ENCODE assay signal across 8 cellular contexts in the genomic region with DNA sequence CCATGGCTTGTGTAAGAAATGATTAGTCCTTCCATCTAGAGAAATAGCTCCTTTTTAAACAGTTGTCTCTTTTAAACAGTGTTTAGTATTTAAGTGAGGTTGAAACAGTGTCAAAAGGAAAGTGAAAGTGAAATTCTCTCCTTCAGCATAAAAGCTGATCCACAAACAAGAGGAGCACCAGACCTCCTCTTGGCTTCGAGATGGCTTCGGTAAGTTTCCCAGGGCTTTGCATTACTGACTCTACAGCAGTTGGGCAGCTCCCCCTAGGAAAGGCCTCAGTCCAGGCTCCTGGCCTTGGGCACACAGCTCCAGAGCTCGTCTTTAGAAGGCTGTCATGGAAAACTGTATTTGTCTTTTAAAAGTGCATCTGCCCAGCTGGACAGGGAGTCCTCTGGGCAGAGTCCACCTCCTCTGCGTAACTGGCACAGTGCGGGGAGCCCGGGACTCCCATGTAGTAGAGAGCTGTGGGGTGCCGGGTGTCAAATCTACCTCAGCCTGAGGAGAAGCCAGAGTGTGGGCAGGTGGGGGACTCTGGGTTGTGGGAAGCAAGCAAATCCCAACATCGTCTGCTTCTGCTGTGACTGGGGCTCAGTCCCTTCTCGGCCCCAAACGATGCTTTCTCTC. TPM values are rescaled to one million over a fixed set of nuclear protein-coding genes. Genes with fewer than 3 reads are reported as not detected.
DNase-seq lines count a peak whose midpoint lies in the region; ATAC-seq and TF ChIP-seq lines count a peak whose summit lies in the region.

A gene with protein sequence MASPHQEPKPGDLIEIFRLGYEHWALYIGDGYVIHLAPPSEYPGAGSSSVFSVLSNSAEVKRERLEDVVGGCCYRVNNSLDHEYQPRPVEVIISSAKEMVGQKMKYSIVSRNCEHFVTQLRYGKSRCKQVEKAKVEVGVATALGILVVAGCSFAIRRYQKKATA (plus strand): TSS at position 140 of the 624 bp plus-strand sequence. CDS start 61 bp downstream, at position 201.

- H3K9me3 Mint-ChIP-seq in CD14-positive monocyte: no peaks in the 10 kb centered on the region

- H3K27me3 Mint-ChIP-seq in CD14-positive monocyte (ENCODE audit: low read depth in 3 of 3): peaks cover 4 to 10% (median 5%) of the 10 kb centered on the region in 3 donors
- no peaks in the 10 kb centered on the region for H3K27me3 Mint-ChIP-seq in T-helper 17 cell

- H3K4me3 Mint-ChIP-seq in CD14-positive monocyte: peak within 1 kb of the TSS; percentile 93 to 99
- H3K4me3 Mint-ChIP-seq in T-helper 17 cell: peak within 1 kb of the TSS; percentile 93

- TF ChIP-seq CTCF in CD14-positive monocyte (IDR thresholded peaks at IDR 0.05): no peak

- peak within 1 kb of the TSS; percentile 83 to 93 (median 91) for H3K27ac Mint-ChIP-seq in CD14-positive monocyte
- peak within 1 kb of the TSS; percentile 95 for H3K27ac Mint-ChIP-seq in T-helper 17 cell

- H3K36me3 Mint-ChIP-seq in CD14-positive monocyte (peaks cover 4 to 9% of the 10 kb centered on the region in 2 donors), T-helper 17 cell (ENCODE audit: low read depth) (peaks cover 2% of the 10 kb centered on the region)

- H3K27ac ChIP-seq in duodenal mucosa (ENCODE audit: low read depth, low read length): peak within 1 kb of the TSS; percentile 63
- H3K27ac ChIP-seq in temporal lobe (ENCODE audit: low read depth, low read length): peak within 1 kb of the TSS; percentile 94

- H3K4me3 ChIP-seq in duodenal mucosa (ENCODE audit: low read depth in 1 of 2, low read length in 2 of 2): peak within 1 kb of the TSS; percentile 83 to 94

- H3K9me3 ChIP-seq in T-helper 17 cell (ENCODE audit: control insufficient read depth, low read length, poor library complexity, severe bottlenecking) (no peaks in the 10 kb centered on the region), duodenal mucosa (ENCODE audit: control insufficient read depth in 1 of 2, low read length in 2 of 2) (no peaks in the 10 kb centered on the region)

- intact Hi-C loops in CD14-positive monocyte (cut with micrococcal nuclease): no loop called here

- peaks cover 0 to 6% of the 10 kb centered on the region in 2 donors for H3K36me3 ChIP-seq in duodenal mucosa (ENCODE audit: control insufficient read depth in 1 of 2, insufficient read depth in 2 of 2, low read length in 2 of 2)

- peaks cover 45 to 51% of the 10 kb centered on the region in 2 donors for H3K4me1 ChIP-seq in duodenal mucosa (ENCODE audit: control insufficient read depth in 1 of 2, insufficient read depth in 2 of 2, low read length in 2 of 2)

- peaks cover 43% of the 10 kb centered on the region for H3K4me1 Mint-ChIP-seq in CD14-positive monocyte
- H3K4me1 Mint-ChIP-seq in T-helper 17 cell: peaks cover 52% of the 10 kb centered on the region

- DNase-seq in CD14-positive monocyte (ENCODE audit: low spot score) (no peak), HCEC 1CT (peak; percentile 40), T-helper 17 cell (no peak), mesenteric fat pad (ENCODE audit: low spot score) (no peak), NCI-H748 treated with DMSO at 0.1 percent for 48 hours (lab: John Stamatoyannopoulos, UW) (no peak), SKM-1 (lab: John Stamatoyannopoulos, UW; ENCODE audit: unreplicated experiment) (no peak)

- peak within 1 kb of the TSS; percentile 79 to 92 for H3K9ac ChIP-seq in duodenal mucosa (ENCODE audit: low read depth in 1 of 2, low read length in 2 of 2)

- no peaks in the 10 kb centered on the region for H3K27me3 ChIP-seq in duodenal mucosa (ENCODE audit: control insufficient read depth in 1 of 2, insufficient read depth in 2 of 2, low read length in 2 of 2)

- peak; percentile 63 for ATAC-seq in T-helper 17 cell

RNA-seq across cellular contexts. Expression of the gene that starts here (rescaled TPM):
- polyA plus RNA-seq in CD14-positive monocyte: 100 to 1,000 TPM; 101 to 119 TPM
- total RNA-seq in T-helper 17 cell: 100 to 1,000 TPM in 1 of 2 donors, 10 to 100 TPM in 1; 80.8 to 110 TPM
- 13.0 TPM for total RNA-seq in mesenteric fat pad
- 3.0 TPM for total RNA-seq in temporal lobe
